9 cellular contexts compared by ENCODE assay signal in genomic region chr14:53032161-53032803, GRCh38.
DNase-seq lines count a peak whose midpoint lies in the region; ATAC-seq and TF ChIP-seq lines count a peak whose summit lies in the region.
"Had no signal": no experiment of that assay in that cellular context is flagged by ENCODE, and none has a peak within 500 bp of the region (broad histone marks: within the 10 kb centered on the region; RNA-seq: fewer than 3 reads in every experiment).

No MANE protein-coding gene starts in this region.

- H3K36me3 Mint-ChIP-seq in HFFc6 (ENCODE audit: low read depth) (peaks cover 12% of the 10 kb centered on the region), type B pancreatic cell (peaks cover 3% of the 10 kb centered on the region)

- H3K9me3 ChIP-seq in mammary epithelial cell (replicated peaks; ENCODE audit: insufficient read depth, low read length): no peaks in the 10 kb centered on the region

- WGBS in mammary epithelial cell (ENCODE audit: low coverage, missing lambda C conversion rate): 7% methylated on average over 1 of the region's 2 CpGs

- H3K4me1 Mint-ChIP-seq in HFFc6 (ENCODE audit: low read depth): peaks cover 59% of the 10 kb centered on the region
- no peaks in the 10 kb centered on the region for H3K4me1 Mint-ChIP-seq in type B pancreatic cell (ENCODE audit: unreplicated experiment)
- H3K4me1 Mint-ChIP-seq: neural crest cell had no signal

- no peak overlapping the region for H3K4me3 ChIP-seq in mammary epithelial cell (replicated peaks in 1 of 3; ENCODE audit: insufficient read depth in 1 of 3, low read depth in 2 of 3, low read length in 3 of 3)

- in situ Hi-C loops in mammary epithelial cell (cut with MboI; ENCODE audit: low sequenced_read_pairs in 2 of 2): no loop called here

- no peak overlapping the region for H3K27ac ChIP-seq in mammary epithelial cell (ENCODE audit: insufficient read depth, low read depth, low read length)
- H3K27ac ChIP-seq in substantia nigra (ENCODE audit: low read depth, low read length, poor library complexity, severe bottlenecking): peak overlapping the region; percentile 61

- peak; percentile 86 for DNase-seq in HFFc6
- peak; percentile 34 for DNase-seq in mammary epithelial cell
- peak; percentile 77 for DNase-seq in kidney tubule cell (ENCODE audit: low spot score)
- peak in 13 of 49 donors; percentile 1 to 69 (median 17) for DNase-seq in substantia nigra (lab: John Stamatoyannopoulos, UW)
- DNase-seq in type B pancreatic cell (ENCODE audit: extremely low spot score, unreplicated experiment): no peak
- no peak for DNase-seq in activated CD4-positive, alpha-beta T cell treated with anti-CD3 and anti-CD28 coated beads, Interleukin-2, amount 50 U/mL, for 4 hours

- H3K4me1 ChIP-seq in mammary epithelial cell (ENCODE audit: insufficient read depth, low read length): peaks cover 16% of the 10 kb centered on the region

- intact Hi-C loops in mammary epithelial cell (cut with micrococcal nuclease): no loop called here

- H3K4me2 ChIP-seq in mammary epithelial cell (ENCODE audit: insufficient read depth, low read depth, low read length): peak overlapping the region; percentile 32

- TF ChIP-seq CTCF in HFFc6 (IDR thresholded peaks at IDR 0.05) (no peak), mammary epithelial cell (conservative IDR thresholded peaks at IDR 0.05 in 1 of 2, IDR thresholded peaks at IDR 0.05 in 1 of 2; ENCODE audit: extremely low read depth in 1 of 2, insufficient read depth in 1 of 2, low read depth in 1 of 2, low read length in 2 of 2) (no peak), type B pancreatic cell (conservative IDR thresholded peaks at IDR 0.05) (no peak)

- CTCF ChIA-PET in mammary epithelial cell (lab: Charles Lee; ENCODE audit: low non-redundant PET): no interaction called here

- ATAC-seq in HG02970 (IDR thresholded peaks at IDR 0.05; ENCODE audit: low FRiP score, unreplicated experiment) (no peak), HG03175 (IDR thresholded peaks at IDR 0.05; ENCODE audit: unreplicated experiment) (no peak)

- dilution Hi-C loops in mammary epithelial cell (cut with HindIII; ENCODE audit: low sequenced_read_pairs): no loop called here

- H3K9ac ChIP-seq in mammary epithelial cell (ENCODE audit: insufficient read depth, low read length): no peak overlapping the region

- H3K27me3 ChIP-seq in mammary epithelial cell (ENCODE audit: insufficient read depth, low read length): no peaks in the 10 kb centered on the region

- no peaks in the 10 kb centered on the region for H3K79me2 ChIP-seq in mammary epithelial cell (ENCODE audit: insufficient read depth, low read length)

- H4K20me1 ChIP-seq in mammary epithelial cell (ENCODE audit: insufficient read depth, low read length): no peaks in the 10 kb centered on the region

- H3K27me3 Mint-ChIP-seq in HFFc6 (ENCODE audit: insufficient read depth) (no peaks in the 10 kb centered on the region), type B pancreatic cell (no peaks in the 10 kb centered on the region)

- no peak overlapping the region for H2AFZ ChIP-seq in mammary epithelial cell (ENCODE audit: low read depth, low read length)

- H3K27ac Mint-ChIP-seq in HFFc6 (peak overlapping the region; percentile 52), type B pancreatic cell (no peak overlapping the region)

- H3K4me3 Mint-ChIP-seq in HFFc6: peak overlapping the region; percentile 26
- no peak overlapping the region for H3K4me3 Mint-ChIP-seq in type B pancreatic cell
- H3K4me3 Mint-ChIP-seq: neural crest cell had no signal

- H3K9me3 Mint-ChIP-seq in HFFc6 (no peaks in the 10 kb centered on the region), type B pancreatic cell (peaks cover 4% of the 10 kb centered on the region)
- H3K9me3 Mint-ChIP-seq: neural crest cell had no signal

- H3K36me3 ChIP-seq in mammary epithelial cell (ENCODE audit: insufficient read depth, low read length): no peaks in the 10 kb centered on the region

- BruUV-seq in mammary epithelial cell (replicated peaks; lab: Mats Ljungman, UMichigan): no TSS peak

Comparison
In these comparisons a context has a peak if more than half of its experiments do, and no peak if none do; other contexts are left out.
1. DNase-seq: peak in HFFc6 (single experiment), mammary epithelial cell (single experiment) and kidney tubule cell (single experiment); none in type B pancreatic cell (single experiment) and activated CD4-positive, alpha-beta T cell treated with anti-CD3 and anti-CD28 coated beads, Interleukin-2, amount 50 U/mL, for 4 hours (0 of 2).